ENCODE assay signal across 8 cellular contexts in the genomic region with DNA sequence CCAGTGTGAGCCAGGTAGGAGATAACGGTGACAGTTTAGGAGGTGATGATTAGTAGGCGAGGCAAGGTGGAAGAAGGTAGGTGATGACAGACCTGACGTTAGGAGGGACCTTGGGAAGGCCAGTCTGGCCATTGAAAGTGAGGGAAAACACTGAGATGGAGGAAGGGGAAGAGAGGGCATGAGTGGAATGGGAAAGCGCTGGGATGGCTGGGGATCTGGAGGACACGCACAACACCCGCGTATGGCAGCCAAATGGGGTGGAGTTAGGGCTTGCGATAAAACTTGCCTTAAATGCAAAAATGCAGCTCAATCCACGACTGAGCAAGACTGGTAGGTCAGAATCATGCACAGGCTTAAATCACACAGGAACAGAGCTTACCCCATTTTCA. TPM values are rescaled to one million over a fixed set of nuclear protein-coding genes. Genes with fewer than 3 reads are reported as not detected.
DNase-seq lines count a peak whose midpoint lies in the region; ATAC-seq and TF ChIP-seq lines count a peak whose summit lies in the region.

No MANE protein-coding gene starts in this region.

- peak overlapping the region; percentile 98 for H2AFZ ChIP-seq in PC-3 (ENCODE audit: low read length)

- H4K20me1 ChIP-seq in PC-3 (ENCODE audit: low read length): no peaks in the 10 kb centered on the region

- H3K9me2 ChIP-seq in PC-3 (replicated peaks; ENCODE audit: low read length): no peaks in the 10 kb centered on the region

- no peak for ATAC-seq in PC-3

- CTCF ChIA-PET in PC-3 (lab: Charles Lee): no interaction called here

- no peak overlapping the region for H3K27ac Mint-ChIP-seq in nephron progenitor cell

- BruUV-seq in PC-3 (replicated peaks; lab: Mats Ljungman, UMichigan): no TSS peak

- H3K36me3 Mint-ChIP-seq in nephron progenitor cell (ENCODE audit: low read depth): no peaks in the 10 kb centered on the region

- H3K9me3 ChIP-seq in PC-3 (ENCODE audit: low read length): no peaks in the 10 kb centered on the region

- no peaks in the 10 kb centered on the region for H3F3A ChIP-seq in PC-3 (ENCODE audit: low read length, unreplicated experiment)

- no peaks in the 10 kb centered on the region for H3K79me2 ChIP-seq in PC-3 (ENCODE audit: low read length)

- peak overlapping the region; percentile 90 for H3K4me2 ChIP-seq in PC-3 (ENCODE audit: low read length)

- peak overlapping the region; percentile 31; the same call in 1 of the 2 replicates for H3K9ac ChIP-seq in PC-3 (ENCODE audit: low read length)

- H3K27ac ChIP-seq in PC-3 (ENCODE audit: low read length): no peak overlapping the region

- H3K4me1 Mint-ChIP-seq in nephron progenitor cell: peaks cover 16% of the 10 kb centered on the region

- no peaks in the 10 kb centered on the region for H3K36me3 ChIP-seq in PC-3 (ENCODE audit: low read depth, low read length)

- H3K27me3 Mint-ChIP-seq in nephron progenitor cell (ENCODE audit: low read depth, poor library complexity): peaks cover 20% of the 10 kb centered on the region

- H3K4me3 ChIP-seq in PC-3 (ENCODE audit: low read length) (peak overlapping the region; percentile 73), epithelial cell of esophagus (ENCODE audit: low read length) (peak overlapping the region; percentile 50)

- peaks cover 3% of the 10 kb centered on the region; the same call in 1 of the 2 replicates for H3K4me1 ChIP-seq in PC-3 (ENCODE audit: insufficient read depth, low read length)

- POLR2A ChIA-PET in PC-3 (lab: Charles Lee; ENCODE audit: unreplicated experiment): no interaction called here

- H3K9me3 Mint-ChIP-seq in nephron progenitor cell: no peaks in the 10 kb centered on the region

- TF ChIP-seq CTCF in PC-3 (conservative IDR thresholded peaks at IDR 0.05; ENCODE audit: low read depth, low read length) (no peak), epithelial cell of esophagus (IDR thresholded peaks at IDR 0.05; ENCODE audit: insufficient read depth, low read depth, low read length, missing control alignments) (no peak), nephron progenitor cell (IDR thresholded peaks at IDR 0.05) (no peak)

- DNase-seq in Ammon's horn (ENCODE audit: low spot score): peak; percentile 31
- DNase-seq in PC-3: no peak
- DNase-seq in epithelial cell of esophagus (ENCODE audit: low read depth): no peak
- peak; percentile 3 for DNase-seq in nephron progenitor cell
- no peak for DNase-seq in GM03348 (ENCODE audit: low spot score)
- DNase-seq in mucosa of gallbladder (ENCODE audit: low spot score): no peak
- DNase-seq in HUDEP-2 (lab: John Stamatoyannopoulos, UW; ENCODE audit: unreplicated experiment in 76 of 76): no peak
- no peak for DNase-seq in HK-2 (ENCODE audit: unreplicated experiment)

- no peaks in the 10 kb centered on the region for H3K27me3 ChIP-seq in PC-3 (ENCODE audit: low read length)

- H3K4me3 Mint-ChIP-seq in nephron progenitor cell: peak overlapping the region; percentile 85

- intact Hi-C loops in PC-3 (cut with micrococcal nuclease): no loop called here

RNA-seq across cellular contexts. Expression of a gene that starts 0.6 kb away (rescaled TPM):
- total RNA-seq in PC-3 (2014; rRNA removed): 0.55 and 0.69 TPM in 2 replicates
- 2.4 TPM for total RNA-seq in mucosa of gallbladder

RNA-seq across cellular contexts. Expression of a gene that starts 42.3 kb away (rescaled TPM):
- total RNA-seq in PC-3 (2014; rRNA removed) (63.2 and 68.7 TPM in 2 replicates), mucosa of gallbladder (146 TPM)

Comparison
In these comparisons a context has a peak if more than half of its experiments do, and no peak if none do; other contexts are left out.
1. DNase-seq: peak in Ammon's horn (single experiment) and nephron progenitor cell (single experiment); none in PC-3 (single experiment), epithelial cell of esophagus (single experiment), GM03348 (single experiment), mucosa of gallbladder (single experiment), HUDEP-2 (0 of 76) and HK-2 (single experiment).